Comparison of ENCODE assay signal across 27 cellular contexts in genomic region chr13:94163535-94163934, GRCh38.
"Had no signal": no experiment of that assay in that cellular context is flagged by ENCODE, and none has a peak within 500 bp of the region (broad histone marks: within the 10 kb centered on the region; RNA-seq: fewer than 3 reads in every experiment).

No MANE protein-coding gene starts in this region.

- H3K4me3 ChIP-seq: colonic mucosa, coronary artery, dorsolateral prefrontal cortex, esophagus muscularis mucosa, esophagus squamous epithelium, gastrocnemius medialis, gastroesophageal sphincter, heart right ventricle had no signal

- H3K27ac ChIP-seq: colonic mucosa, coronary artery, dorsolateral prefrontal cortex, epithelial cell of prostate, esophagus muscularis mucosa, esophagus squamous epithelium, foreskin keratinocyte, gastrocnemius medialis, gastroesophageal sphincter, heart right ventricle had no signal

- H3K27me3 ChIP-seq: colonic mucosa, dorsolateral prefrontal cortex, esophagus muscularis mucosa, esophagus squamous epithelium, foreskin keratinocyte, gastrocnemius medialis, gastroesophageal sphincter, heart right ventricle had no signal

- H3K9me3 ChIP-seq: colonic mucosa, esophagus muscularis mucosa, esophagus squamous epithelium, gastrocnemius medialis, gastroesophageal sphincter had no signal

- FAIRE-seq: colon, endometrium, endothelial cell of umbilical vein, frontal cortex had no signal

- DNase-seq: colonic mucosa; cortex of kidney; dermis blood vessel endothelial cell; dorsolateral prefrontal cortex; effector CD4-positive, alpha-beta T cell; effector CD8-positive, alpha-beta T cell; effector memory CD4-positive, alpha-beta T cell; effector memory CD8-positive, alpha-beta T cell; endodermal cell; erythroblast; esophagus squamous epithelium; foreskin fibroblast; foreskin keratinocyte; foreskin melanocyte; gastrocnemius medialis; glutamatergic neuron; head of caudate nucleus; heart right ventricle had no signal

- H3K36me3 ChIP-seq: colonic mucosa, esophagus muscularis mucosa, esophagus squamous epithelium, gastrocnemius medialis, gastroesophageal sphincter, heart right ventricle had no signal

- H3K4me1 ChIP-seq: colonic mucosa, esophagus muscularis mucosa, esophagus squamous epithelium, foreskin keratinocyte, gastrocnemius medialis, gastroesophageal sphincter had no signal

- ATAC-seq: effector memory CD8-positive, alpha-beta T cell; esophagus mucosa; foreskin keratinocyte; gastrocnemius medialis; gastroesophageal sphincter; heart right ventricle had no signal
